ENCODE assay signal across 24 cellular contexts in genomic region chr7:140211698-140212097, GRCh38. TPM values are rescaled to one million over a fixed set of nuclear protein-coding genes. Genes with fewer than 3 reads are reported as not detected.
DNase-seq lines count a peak whose midpoint lies in the region; TF ChIP-seq lines count a peak whose summit lies in the region.
"Had no signal": no experiment of that assay in that cellular context is flagged by ENCODE, and none has a peak within 500 bp of the region (broad histone marks: within the 10 kb centered on the region; RNA-seq: fewer than 3 reads in every experiment).

No MANE protein-coding gene starts in this region.

- no peaks in the 10 kb centered on the region for H3K27me3 Mint-ChIP-seq in activated CD4-positive, alpha-beta T cell treated with anti-CD3 and anti-CD28 coated beads, Interleukin-2, amount 10 ng/mL, durations not matched to agents 7 days and 5 days
- H3K27me3 Mint-ChIP-seq in CD4-positive, alpha-beta memory T cell, result peaks cover 0 to 2% of the 10 kb centered on the region in 2 donors
- no peaks in the 10 kb centered on the region for H3K27me3 Mint-ChIP-seq in activated CD4-positive, alpha-beta memory T cell treated with anti-CD3 and anti-CD28 coated beads, Interleukin-2, amount 10 ng/mL, durations not matched to agents 7 days and 5 days
- H3K27me3 Mint-ChIP-seq: activated B cell treated with CpG ODN at 0.5 μM for 24 hours had no signal

- TF ChIP-seq CTCF in esophagus squamous epithelium (IDR thresholded peaks at IDR 0.05), result no peak

- peaks cover 12% of the 10 kb centered on the region for H3K36me3 Mint-ChIP-seq in activated CD4-positive, alpha-beta T cell treated with anti-CD3 and anti-CD28 coated beads, Interleukin-2, amount 10 ng/mL, durations not matched to agents 7 days and 5 days (ENCODE audit: low read depth)
- H3K36me3 Mint-ChIP-seq in CD4-positive, alpha-beta memory T cell, result peaks cover 0 to 4% of the 10 kb centered on the region in 2 donors
- H3K36me3 Mint-ChIP-seq in activated CD4-positive, alpha-beta memory T cell treated with anti-CD3 and anti-CD28 coated beads, Interleukin-2, amount 10 ng/mL, durations not matched to agents 7 days and 5 days (ENCODE audit: low read depth), result peaks cover 14% of the 10 kb centered on the region
- H3K36me3 Mint-ChIP-seq: naive thymus-derived CD8-positive, alpha-beta T cell had no signal

- no peak for DNase-seq in activated CD4-positive, alpha-beta T cell treated with anti-CD3 and anti-CD28 coated beads, Interleukin-2, amount 10 ng/mL, durations not matched to agents 7 days and 5 days
- no peak for DNase-seq in activated CD4-positive, alpha-beta T cell treated with anti-CD3 and anti-CD28 coated beads, Interleukin-2, amount 50 U/mL, for 48 hours
- DNase-seq in CD4-positive, alpha-beta memory T cell, result no peak
- no peak for DNase-seq in activated CD4-positive, alpha-beta memory T cell treated with anti-CD3 and anti-CD28 coated beads, Interleukin-2, amount 10 ng/mL, durations not matched to agents 7 days and 5 days
- no peak for DNase-seq in esophagus squamous epithelium (lab: John Stamatoyannopoulos, UW)
- no peak for DNase-seq in AG20443 (ENCODE audit: low spot score)
- DNase-seq in NCI-H345 (lab: John Stamatoyannopoulos, UW), result no peak
- DNase-seq in NCI-H748 treated with DMSO at 0.1 percent for 48 hours (lab: John Stamatoyannopoulos, UW), result no peak
- DNase-seq: activated B cell treated with CpG ODN at 0.5 μM for 24 hours; activated gamma-delta T cell; amniotic stem cell; Calu3; colonic mucosa; endodermal cell; left lung; mesendoderm; naive thymus-derived CD8-positive, alpha-beta T cell; NCI-H1105; NCI-H2029; NCI-H82; SK-N-SH; small intestine had no signal

- H3K36me3 ChIP-seq in CD4-positive, alpha-beta memory T cell (ENCODE audit: insufficient read depth, low read length), result no peaks in the 10 kb centered on the region
- no peaks in the 10 kb centered on the region for H3K36me3 ChIP-seq in esophagus squamous epithelium
- H3K36me3 ChIP-seq: colonic mucosa, gastroesophageal sphincter, left lung, suprapubic skin had no signal

- no peak overlapping the region for H3K4me3 ChIP-seq in CD4-positive, alpha-beta memory T cell (ENCODE audit: low read length in 2 of 2)
- H3K4me3 ChIP-seq in esophagus squamous epithelium, result no peak overlapping the region
- H3K4me3 ChIP-seq: colonic mucosa, gastroesophageal sphincter, left lung, suprapubic skin had no signal

- no peak overlapping the region for H3K27ac ChIP-seq in CD4-positive, alpha-beta memory T cell (ENCODE audit: low read depth, low read length)
- H3K27ac ChIP-seq in esophagus squamous epithelium, result peak overlapping the region in 3 of 4 donors; percentile 68 to 82 (median 80)
- H3K27ac ChIP-seq: gastroesophageal sphincter, left lung had no signal

- no peak for TF ChIP-seq POLR2A in esophagus squamous epithelium (IDR thresholded peaks at IDR 0.05)

- no peaks in the 10 kb centered on the region for H3K9me3 Mint-ChIP-seq in activated CD4-positive, alpha-beta T cell treated with anti-CD3 and anti-CD28 coated beads, Interleukin-2, amount 10 ng/mL, durations not matched to agents 7 days and 5 days
- H3K9me3 Mint-ChIP-seq in CD4-positive, alpha-beta memory T cell, result peaks cover 0 to 2% (median 0%) of the 10 kb centered on the region in 8 donors
- H3K9me3 Mint-ChIP-seq in activated CD4-positive, alpha-beta memory T cell treated with anti-CD3 and anti-CD28 coated beads, Interleukin-2, amount 10 ng/mL, durations not matched to agents 7 days and 5 days, result peaks cover 7% of the 10 kb centered on the region
- H3K9me3 Mint-ChIP-seq: activated B cell treated with CpG ODN at 0.5 μM for 24 hours; naive thymus-derived CD8-positive, alpha-beta T cell had no signal

- no peak overlapping the region for H3K4me3 Mint-ChIP-seq in activated CD4-positive, alpha-beta T cell treated with anti-CD3 and anti-CD28 coated beads, Interleukin-2, amount 10 ng/mL, durations not matched to agents 7 days and 5 days
- peak overlapping the region in 1 of 8 donors; percentile 63 for H3K4me3 Mint-ChIP-seq in CD4-positive, alpha-beta memory T cell
- peak overlapping the region; percentile 4 for H3K4me3 Mint-ChIP-seq in activated CD4-positive, alpha-beta memory T cell treated with anti-CD3 and anti-CD28 coated beads, Interleukin-2, amount 10 ng/mL, durations not matched to agents 7 days and 5 days
- H3K4me3 Mint-ChIP-seq: endodermal cell had no signal

- H3K4me1 Mint-ChIP-seq in activated CD4-positive, alpha-beta T cell treated with anti-CD3 and anti-CD28 coated beads, Interleukin-2, amount 10 ng/mL, durations not matched to agents 7 days and 5 days, result peaks cover 75% of the 10 kb centered on the region
- H3K4me1 Mint-ChIP-seq in CD4-positive, alpha-beta memory T cell, result peaks cover 37 to 67% (median 47%) of the 10 kb centered on the region in 4 donors
- H3K4me1 Mint-ChIP-seq in activated CD4-positive, alpha-beta memory T cell treated with anti-CD3 and anti-CD28 coated beads, Interleukin-2, amount 10 ng/mL, durations not matched to agents 7 days and 5 days, result peaks cover 85% of the 10 kb centered on the region
- H3K4me1 Mint-ChIP-seq: endodermal cell had no signal

- peak overlapping the region; percentile 91 for H3K27ac Mint-ChIP-seq in activated CD4-positive, alpha-beta T cell treated with anti-CD3 and anti-CD28 coated beads, Interleukin-2, amount 10 ng/mL, durations not matched to agents 7 days and 5 days
- peak overlapping the region in 4 of 7 donors; percentile 43 to 78 (median 59) for H3K27ac Mint-ChIP-seq in CD4-positive, alpha-beta memory T cell
- H3K27ac Mint-ChIP-seq in activated CD4-positive, alpha-beta memory T cell treated with anti-CD3 and anti-CD28 coated beads, Interleukin-2, amount 10 ng/mL, durations not matched to agents 7 days and 5 days, result peak overlapping the region; percentile 94
- H3K27ac Mint-ChIP-seq: endodermal cell had no signal

- H3K27me3 ChIP-seq in CD4-positive, alpha-beta memory T cell (ENCODE audit: insufficient read depth, low read length), result no peaks in the 10 kb centered on the region
- peaks cover 0 to 7% (median 0%) of the 10 kb centered on the region in 4 donors for H3K27me3 ChIP-seq in esophagus squamous epithelium
- H3K27me3 ChIP-seq: colonic mucosa, gastroesophageal sphincter, left lung, suprapubic skin had no signal

- CTCF ChIA-PET in activated CD4-positive, alpha-beta T cell treated with anti-CD3 and anti-CD28 coated beads, Interleukin-2, amount 10 ng/mL, durations not matched to agents 7 days and 5 days (lab: Charles Lee), result interaction anchor here (1.0 to 2.5 kb wide), 7 partner anchors 9 to 28 kb away, joined by 3 to 8 read pairs (median 4); no protein-coding TSS in a partner anchor
- CTCF ChIA-PET in CD4-positive, alpha-beta memory T cell (lab: Charles Lee; ENCODE audit: partially characterized antibody), result interaction anchor here (0.9 to 1.6 kb wide), 3 partner anchors 9 to 93 kb away, joined by 3 to 6 read pairs (median 5); no protein-coding TSS in a partner anchor
- CTCF ChIA-PET in activated CD4-positive, alpha-beta memory T cell treated with anti-CD3 and anti-CD28 coated beads, Interleukin-2, amount 10 ng/mL, durations not matched to agents 7 days and 5 days (lab: Charles Lee), result interaction anchor here (1.1 kb wide), 1 partner anchor 14 kb away, joined by 3 read pairs; no protein-coding TSS in a partner anchor

- WGBS in esophagus squamous epithelium, 2 donors, result 83 to 90% methylated on average over 4 of the region's 4 CpGs

- POLR2A ChIA-PET in activated CD4-positive, alpha-beta T cell treated with anti-CD3 and anti-CD28 coated beads, Interleukin-2, amount 10 ng/mL, durations not matched to agents 7 days and 5 days (lab: Charles Lee), result no interaction called here
- POLR2A ChIA-PET in CD4-positive, alpha-beta memory T cell (lab: Charles Lee; ENCODE audit: partially characterized antibody), result interaction anchor here (2.2 to 4.2 kb wide), 3 partner anchors 11 to 35 kb away, joined by 5 to 33 read pairs (median 27); partner anchors contain the start of gene KDM7A
- POLR2A ChIA-PET in activated CD4-positive, alpha-beta memory T cell treated with anti-CD3 and anti-CD28 coated beads, Interleukin-2, amount 10 ng/mL, durations not matched to agents 7 days and 5 days (lab: Charles Lee), result interaction anchor here (0.6 to 16.0 kb wide), 9 partner anchors 10 to 149 kb away, joined by 3 to 318 read pairs (median 7); partner anchors contain the start of gene KDM7A

- H3K4me1 ChIP-seq in CD4-positive, alpha-beta memory T cell (ENCODE audit: insufficient read depth, low read length), result peaks cover 55% of the 10 kb centered on the region
- peaks cover 6 to 37% (median 6%) of the 10 kb centered on the region in 3 donors for H3K4me1 ChIP-seq in esophagus squamous epithelium
- H3K4me1 ChIP-seq: gastroesophageal sphincter had no signal

- intact Hi-C loops in CD4-positive, alpha-beta memory T cell (cut with micrococcal nuclease), result no loop called here
- intact Hi-C loops in esophagus squamous epithelium (cut with DNase I), result no loop called here

- no peaks in the 10 kb centered on the region for H3K9me3 ChIP-seq in CD4-positive, alpha-beta memory T cell (ENCODE audit: control insufficient read depth in 1 of 2, low read length in 2 of 2)
- no peaks in the 10 kb centered on the region for H3K9me3 ChIP-seq in esophagus squamous epithelium
- H3K9me3 ChIP-seq: colonic mucosa, left lung, SK-N-SH, suprapubic skin had no signal

RNA-seq across cellular contexts. Expression of gene KDM7A, which starts 34.9 kb away (rescaled TPM):
- 10 to 100 TPM; 12.5 to 13.5 TPM for total RNA-seq in activated CD4-positive, alpha-beta T cell treated with anti-CD3 and anti-CD28 coated beads, Interleukin-2, amount 10 ng/mL, durations not matched to agents 7 days and 5 days
- 10 to 100 TPM; 42.8 to 45.9 TPM for total RNA-seq in CD4-positive, alpha-beta memory T cell
- 1 to 10 TPM; 3.3 to 4.4 TPM for polyA plus RNA-seq in CD4-positive, alpha-beta memory T cell
- total RNA-seq in activated CD4-positive, alpha-beta memory T cell treated with anti-CD3 and anti-CD28 coated beads, Interleukin-2, amount 10 ng/mL, durations not matched to agents 7 days and 5 days, result 10 to 100 TPM; 24.3 to 25.9 TPM
- 10 to 100 TPM; 11.5 to 28.3 (median 19.9) TPM for total RNA-seq in esophagus squamous epithelium
